In genomic region chr1:112646225-112646624, GRCh38 we compare ENCODE assay signal across 17 cellular contexts. TPM values are rescaled to one million over a fixed set of nuclear protein-coding genes. Genes with fewer than 3 reads are reported as not detected.
A peak's percentile ranks its signal among the peaks of the same experiment; 100 is the strongest.
DNase-seq lines count a peak whose midpoint lies in the region; ATAC-seq and TF ChIP-seq lines count a peak whose summit lies in the region.
"Had no signal": no experiment of that assay in that cellular context is flagged by ENCODE, and none has a peak within 500 bp of the region (broad histone marks: within the 10 kb centered on the region; RNA-seq: fewer than 3 reads in every experiment).

No MANE protein-coding gene starts in this region.

- H3K27ac ChIP-seq in Panc1 (ENCODE audit: low read length) = peak overlapping the region; percentile 42; the same call in 1 of the 2 replicates
- no peak overlapping the region for H3K27ac ChIP-seq in CD4-positive, alpha-beta memory T cell (ENCODE audit: low read depth, low read length)
- H3K27ac ChIP-seq: Peyer's patch had no signal

- no peak for ATAC-seq in activated naive CD8-positive, alpha-beta T cell treated with anti-CD3 and anti-CD28 coated beads, Interleukin-2, amount 10 ng/mL, durations not matched to agents 7 days and 5 days (ENCODE audit: low read depth)
- ATAC-seq in activated naive CD8-positive, alpha-beta T cell treated with anti-CD3 and anti-CD28 coated beads, Interleukin-2, amount 50 U/mL, for 24 hours = no peak
- peak; percentile 48; the same call in 1 of the 2 replicates for ATAC-seq in Panc1
- ATAC-seq in stimulated activated memory B cell treated with anti-CD40 and anti-IgM and Interleukin-4, amounts not matched to agents 10 μg/mL and 1 μg/mL and 100 μg/mL, for 72 hours = no peak
- ATAC-seq: A549 had no signal

- POLR2A ChIA-PET in activated naive CD8-positive, alpha-beta T cell treated with anti-CD3 and anti-CD28 coated beads, Interleukin-2, amount 10 ng/mL, durations not matched to agents 7 days and 5 days (lab: Charles Lee) = interaction anchor here (0.7 to 1.7 kb wide), 3 partner anchors 11 to 43 kb away, joined by 4 to 7 read pairs (median 6); partner anchors contain the start of gene MOV10
- POLR2A ChIA-PET in Panc1 (lab: Charles Lee) = interaction anchor here (0.6 kb wide), 1 partner anchor 161 kb away, joined by 8 read pairs; no protein-coding TSS in a partner anchor
- POLR2A ChIA-PET in CD4-positive, alpha-beta memory T cell (lab: Charles Lee; ENCODE audit: partially characterized antibody) = interaction anchor here (1.4 kb wide), 1 partner anchor 28 kb away, joined by 8 read pairs; the partner anchor contains the start of gene ST7L

- H3K4me3 ChIP-seq in Panc1 (ENCODE audit: low read depth in 2 of 2, low read length in 2 of 2) (no peak overlapping the region), epithelial cell of esophagus (ENCODE audit: low read length) (no peak overlapping the region)
- no peak overlapping the region for H3K4me3 ChIP-seq in CD4-positive, alpha-beta memory T cell (ENCODE audit: low read length in 2 of 2)
- H3K4me3 ChIP-seq: A549, Peyer's patch had no signal

- intact Hi-C loops in Panc1 (cut with micrococcal nuclease; ENCODE audit: unreplicated experiment) = no loop called here
- intact Hi-C loops in CD4-positive, alpha-beta memory T cell (cut with micrococcal nuclease) = no loop called here

- H3K27me3 ChIP-seq in Panc1 (ENCODE audit: control insufficient read depth, insufficient read depth, low read length) = no peaks in the 10 kb centered on the region
- no peaks in the 10 kb centered on the region for H3K27me3 ChIP-seq in CD4-positive, alpha-beta memory T cell (ENCODE audit: insufficient read depth, low read length)
- H3K27me3 ChIP-seq: Peyer's patch had no signal

- peak overlapping the region; percentile 42 for H3K27ac Mint-ChIP-seq in activated naive CD8-positive, alpha-beta T cell treated with anti-CD3 and anti-CD28 coated beads, Interleukin-2, amount 10 ng/mL, durations not matched to agents 7 days and 5 days
- no peak overlapping the region for H3K27ac Mint-ChIP-seq in activated naive CD8-positive, alpha-beta T cell treated with anti-CD3 and anti-CD28 coated beads, Interleukin-2, amount 50 U/mL, for 24 hours
- peak overlapping the region; percentile 20 for H3K27ac Mint-ChIP-seq in stimulated activated memory B cell treated with anti-CD40 and anti-IgM and Interleukin-4, amounts not matched to agents 10 μg/mL and 1 μg/mL and 100 μg/mL, for 72 hours
- peak overlapping the region in 2 of 7 donors; percentile 24 to 69 for H3K27ac Mint-ChIP-seq in CD4-positive, alpha-beta memory T cell

- no TSS peak for BruUV-seq in Panc1 (replicated peaks; lab: Mats Ljungman, UMichigan)

- in situ Hi-C loops in Panc1 (cut with HindIII; ENCODE audit: low pct_unique_long_range_greater_than_20kb, low sequenced_read_pairs) = no loop called here

- H3K36me3 ChIP-seq in Panc1 (ENCODE audit: control insufficient read depth, insufficient read depth, low read length) = peaks cover 22% of the 10 kb centered on the region
- H3K36me3 ChIP-seq in CD4-positive, alpha-beta memory T cell (ENCODE audit: insufficient read depth, low read length) = peaks cover 26% of the 10 kb centered on the region

- DNase-seq in activated naive CD8-positive, alpha-beta T cell treated with anti-CD3 and anti-CD28 coated beads, Interleukin-2, amount 10 ng/mL, durations not matched to agents 7 days and 5 days = no peak
- no peak for DNase-seq in activated naive CD8-positive, alpha-beta T cell treated with anti-CD3 and anti-CD28 coated beads, Interleukin-2, amount 50 U/mL, for 24 hours
- DNase-seq in Panc1 (ENCODE audit: low read depth, low spot score) (no peak), epithelial cell of esophagus (ENCODE audit: low read depth) (peak; percentile 68), kidney glomerular epithelial cell (lab: John Stamatoyannopoulos, UW) (no peak), NCI-H2029 (lab: John Stamatoyannopoulos, UW) (no peak)
- no peak for DNase-seq in CD4-positive, alpha-beta memory T cell
- DNase-seq: DMS 273 treated with DMSO at 0.1 percent for 48 hours, Karpas-422, NCI-H187 treated with DMSO at 0.1 percent for 48 hours, NCI-H2171 treated with DMSO at 0.1 percent for 48 hours, NCI-H510A treated with DMSO at 0.1 percent for 48 hours, Peyer's patch, SHP77 had no signal

- H3K27me3 Mint-ChIP-seq in activated naive CD8-positive, alpha-beta T cell treated with anti-CD3 and anti-CD28 coated beads, Interleukin-2, amount 10 ng/mL, durations not matched to agents 7 days and 5 days = no peaks in the 10 kb centered on the region
- H3K27me3 Mint-ChIP-seq in activated naive CD8-positive, alpha-beta T cell treated with anti-CD3 and anti-CD28 coated beads, Interleukin-2, amount 50 U/mL, for 24 hours = no peaks in the 10 kb centered on the region
- no peaks in the 10 kb centered on the region for H3K27me3 Mint-ChIP-seq in stimulated activated memory B cell treated with anti-CD40 and anti-IgM and Interleukin-4, amounts not matched to agents 10 μg/mL and 1 μg/mL and 100 μg/mL, for 72 hours
- H3K27me3 Mint-ChIP-seq in CD4-positive, alpha-beta memory T cell = no peaks in the 10 kb centered on the region

- peaks cover 28% of the 10 kb centered on the region for H3K4me1 ChIP-seq in Panc1 (ENCODE audit: control insufficient read depth, insufficient read depth, low read length)
- peaks cover 51% of the 10 kb centered on the region for H3K4me1 ChIP-seq in CD4-positive, alpha-beta memory T cell (ENCODE audit: insufficient read depth, low read length)
- H3K4me1 ChIP-seq: A549, Peyer's patch had no signal

- peaks cover 18% of the 10 kb centered on the region for H3K4me1 Mint-ChIP-seq in activated naive CD8-positive, alpha-beta T cell treated with anti-CD3 and anti-CD28 coated beads, Interleukin-2, amount 10 ng/mL, durations not matched to agents 7 days and 5 days
- H3K4me1 Mint-ChIP-seq in activated naive CD8-positive, alpha-beta T cell treated with anti-CD3 and anti-CD28 coated beads, Interleukin-2, amount 50 U/mL, for 24 hours = peaks cover 37% of the 10 kb centered on the region
- peaks cover 26% of the 10 kb centered on the region for H3K4me1 Mint-ChIP-seq in stimulated activated memory B cell treated with anti-CD40 and anti-IgM and Interleukin-4, amounts not matched to agents 10 μg/mL and 1 μg/mL and 100 μg/mL, for 72 hours
- H3K4me1 Mint-ChIP-seq in CD4-positive, alpha-beta memory T cell = peaks cover 28 to 58% (median 45%) of the 10 kb centered on the region in 4 donors
- H3K4me1 Mint-ChIP-seq: CD14-positive monocyte had no signal

- H3K36me3 Mint-ChIP-seq in activated naive CD8-positive, alpha-beta T cell treated with anti-CD3 and anti-CD28 coated beads, Interleukin-2, amount 10 ng/mL, durations not matched to agents 7 days and 5 days = peaks cover 55% of the 10 kb centered on the region
- H3K36me3 Mint-ChIP-seq in activated naive CD8-positive, alpha-beta T cell treated with anti-CD3 and anti-CD28 coated beads, Interleukin-2, amount 50 U/mL, for 24 hours (ENCODE audit: low read depth) = peaks cover 63% of the 10 kb centered on the region
- peaks cover 30% of the 10 kb centered on the region for H3K36me3 Mint-ChIP-seq in stimulated activated memory B cell treated with anti-CD40 and anti-IgM and Interleukin-4, amounts not matched to agents 10 μg/mL and 1 μg/mL and 100 μg/mL, for 72 hours
- H3K36me3 Mint-ChIP-seq in CD4-positive, alpha-beta memory T cell = peaks cover 43 to 68% of the 10 kb centered on the region in 2 donors

- TF ChIP-seq CTCF in Panc1 (IDR thresholded peaks at IDR 0.05) (no peak), epithelial cell of esophagus (IDR thresholded peaks at IDR 0.05; ENCODE audit: insufficient read depth, low read depth, low read length, missing control alignments) (no peak)

- H3K9me3 Mint-ChIP-seq in activated naive CD8-positive, alpha-beta T cell treated with anti-CD3 and anti-CD28 coated beads, Interleukin-2, amount 10 ng/mL, durations not matched to agents 7 days and 5 days = no peaks in the 10 kb centered on the region
- H3K9me3 Mint-ChIP-seq in activated naive CD8-positive, alpha-beta T cell treated with anti-CD3 and anti-CD28 coated beads, Interleukin-2, amount 50 U/mL, for 24 hours = no peaks in the 10 kb centered on the region
- H3K9me3 Mint-ChIP-seq in stimulated activated memory B cell treated with anti-CD40 and anti-IgM and Interleukin-4, amounts not matched to agents 10 μg/mL and 1 μg/mL and 100 μg/mL, for 72 hours = no peaks in the 10 kb centered on the region
- no peaks in the 10 kb centered on the region for H3K9me3 Mint-ChIP-seq in CD4-positive, alpha-beta memory T cell
- H3K9me3 Mint-ChIP-seq: CD14-positive monocyte had no signal

- no peaks in the 10 kb centered on the region for H3K9me3 ChIP-seq in Panc1 (ENCODE audit: control insufficient read depth, insufficient read depth, low read depth, low read length)
- no peaks in the 10 kb centered on the region for H3K9me3 ChIP-seq in CD4-positive, alpha-beta memory T cell (ENCODE audit: control insufficient read depth in 1 of 2, low read length in 2 of 2)
- H3K9me3 ChIP-seq: A549, Peyer's patch had no signal

- CTCF ChIA-PET in Panc1 (lab: Charles Lee) = no interaction called here
- CTCF ChIA-PET in CD4-positive, alpha-beta memory T cell (lab: Charles Lee; ENCODE audit: partially characterized antibody) = no interaction called here

- no peak overlapping the region for H3K4me3 Mint-ChIP-seq in activated naive CD8-positive, alpha-beta T cell treated with anti-CD3 and anti-CD28 coated beads, Interleukin-2, amount 10 ng/mL, durations not matched to agents 7 days and 5 days
- H3K4me3 Mint-ChIP-seq in activated naive CD8-positive, alpha-beta T cell treated with anti-CD3 and anti-CD28 coated beads, Interleukin-2, amount 50 U/mL, for 24 hours = no peak overlapping the region
- H3K4me3 Mint-ChIP-seq in stimulated activated memory B cell treated with anti-CD40 and anti-IgM and Interleukin-4, amounts not matched to agents 10 μg/mL and 1 μg/mL and 100 μg/mL, for 72 hours = no peak overlapping the region
- peak overlapping the region in 2 of 8 donors; percentile 31 to 43 for H3K4me3 Mint-ChIP-seq in CD4-positive, alpha-beta memory T cell
- H3K4me3 Mint-ChIP-seq: CD14-positive monocyte had no signal

RNA-seq across cellular contexts. Expression of gene CAPZA1, which starts 26.6 kb away (rescaled TPM):
- 100 to 1,000 TPM; 248 to 251 TPM for total RNA-seq in activated naive CD8-positive, alpha-beta T cell treated with anti-CD3 and anti-CD28 coated beads, Interleukin-2, amount 10 ng/mL, durations not matched to agents 7 days and 5 days
- total RNA-seq in Panc1 (2021; ENCODE audit: unreplicated experiment) = 128 TPM
- polyA plus RNA-seq in Panc1 (2012; ENCODE audit: insufficient read length) = 101 TPM
- 100 to 1,000 TPM; 149 to 157 TPM for total RNA-seq in CD4-positive, alpha-beta memory T cell
- 100 to 1,000 TPM; 241 to 296 TPM for polyA plus RNA-seq in CD4-positive, alpha-beta memory T cell

RNA-seq across cellular contexts. Expression of gene ST7L, which starts 27.3 kb away (rescaled TPM):
- total RNA-seq in activated naive CD8-positive, alpha-beta T cell treated with anti-CD3 and anti-CD28 coated beads, Interleukin-2, amount 10 ng/mL, durations not matched to agents 7 days and 5 days = 10 to 100 TPM; 15.4 to 16.5 TPM
- 13.4 TPM for total RNA-seq in Panc1 (2021; ENCODE audit: unreplicated experiment)
- polyA plus RNA-seq in Panc1 (2012; ENCODE audit: insufficient read length) = 12.6 TPM
- 10 to 100 TPM; 24.3 to 27.2 TPM for total RNA-seq in CD4-positive, alpha-beta memory T cell
- polyA plus RNA-seq in CD4-positive, alpha-beta memory T cell = 10 to 100 TPM; 10.9 to 13.8 TPM

RNA-seq across cellular contexts. Expression of gene MOV10, which starts 28.2 kb away (rescaled TPM):
- total RNA-seq in activated naive CD8-positive, alpha-beta T cell treated with anti-CD3 and anti-CD28 coated beads, Interleukin-2, amount 10 ng/mL, durations not matched to agents 7 days and 5 days = 100 to 1,000 TPM; 124 to 130 TPM
- total RNA-seq in Panc1 (2021; ENCODE audit: unreplicated experiment) = 106 TPM
- polyA plus RNA-seq in Panc1 (2012; ENCODE audit: insufficient read length) = 88.0 TPM
- total RNA-seq in CD4-positive, alpha-beta memory T cell = 10 to 100 TPM; 90.6 to 96.1 TPM
- polyA plus RNA-seq in CD4-positive, alpha-beta memory T cell = 10 to 100 TPM; 21.8 to 43.6 TPM
